Comparison of ENCODE assay signal across 32 cellular contexts in the genomic region with DNA sequence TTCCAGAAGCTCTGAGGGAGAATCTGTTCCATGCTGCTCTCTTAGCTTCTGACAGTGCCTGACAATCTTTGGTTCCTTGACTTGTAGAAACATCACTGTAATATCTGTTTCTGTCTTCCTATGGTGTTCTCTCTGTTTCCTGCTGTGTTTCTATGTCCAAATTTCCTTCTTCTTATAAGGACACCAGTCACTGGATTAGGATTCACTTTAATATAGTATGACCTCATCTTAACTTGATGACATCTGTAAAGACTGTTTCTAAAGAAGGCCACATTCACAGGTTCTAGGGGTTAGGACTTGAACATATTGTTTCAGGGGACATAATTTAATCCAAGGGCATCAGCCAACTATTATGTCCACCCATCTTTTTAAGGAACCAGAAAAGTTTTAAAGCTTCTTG.
"Had no signal": no experiment of that assay in that cellular context is flagged by ENCODE, and none has a peak within 500 bp of the region (broad histone marks: within the 10 kb centered on the region; RNA-seq: fewer than 3 reads in every experiment).

No MANE protein-coding gene starts in this region.

- H3K4me3 ChIP-seq: adrenal gland, body of pancreas, esophagus muscularis mucosa, gastroesophageal sphincter, heart right ventricle had no signal

- H3K36me3 ChIP-seq: adrenal gland, esophagus muscularis mucosa, gastroesophageal sphincter, heart right ventricle had no signal

- ATAC-seq: activated CD4-positive, alpha-beta T cell treated with anti-CD3 and anti-CD28 coated beads for 36 hours; activated CD8-positive, alpha-beta memory T cell treated with anti-CD3 and anti-CD28 coated beads, Interleukin-2, amount 10 ng/mL, durations not matched to agents 7 days and 5 days; activated CD8-positive, alpha-beta T cell treated with anti-CD3 and anti-CD28 coated beads, Interleukin-2, amount 10 ng/mL, durations not matched to agents 7 days and 5 days; activated naive CD8-positive, alpha-beta T cell treated with anti-CD3 and anti-CD28 coated beads, Interleukin-2, amount 50 U/mL, for 24 hours; body of pancreas; effector memory CD8-positive, alpha-beta T cell; gastroesophageal sphincter; heart right ventricle; T-helper 17 cell had no signal

- FAIRE-seq: colon had no signal

- H3K27me3 ChIP-seq: adrenal gland, body of pancreas, esophagus muscularis mucosa, gastroesophageal sphincter, heart right ventricle had no signal

- H3K9me3 ChIP-seq: adrenal gland, body of pancreas, esophagus muscularis mucosa, gastroesophageal sphincter had no signal

- H3K27ac ChIP-seq: adrenal gland, body of pancreas, esophagus muscularis mucosa, gastroesophageal sphincter, heart right ventricle had no signal

- DNase-seq: activated CD4-positive, alpha-beta memory T cell treated with anti-CD3 and anti-CD28 coated beads for 36 hours; activated CD4-positive, alpha-beta T cell treated with anti-CD3 and anti-CD28 coated beads for 36 hours; activated CD4-positive, alpha-beta T cell treated with anti-CD3 and anti-CD28 coated beads, Interleukin-2, amount 10 ng/mL, durations not matched to agents 24 days and 14 days; activated CD4-positive, CD25-positive, alpha-beta regulatory T cell; activated CD4-positive, CD25-positive, alpha-beta regulatory T cell treated with anti-CD3 and anti-CD28 coated beads, Interleukin-2, amount 50 U/mL, for 72 hours; activated CD8-positive, alpha-beta memory T cell treated with anti-CD3 and anti-CD28 coated beads, Interleukin-2, amount 10 ng/mL, durations not matched to agents 7 days and 5 days; activated CD8-positive, alpha-beta memory T cell treated with anti-CD3 and anti-CD28 coated beads, Interleukin-2, amount 50 U/mL, for 4 hours; activated CD8-positive, alpha-beta T cell treated with anti-CD3 and anti-CD28 coated beads, Interleukin-2, amount 10 ng/mL, durations not matched to agents 7 days and 5 days; activated effector memory CD4-positive, alpha-beta T cell treated with anti-CD3 and anti-CD28 coated beads, Interleukin-2, amount 50 U/mL, for 16 hours; activated naive CD4-positive, alpha-beta T cell; activated naive CD8-positive, alpha-beta T cell treated with anti-CD3 and anti-CD28 coated beads for 36 hours; activated naive CD8-positive, alpha-beta T cell treated with anti-CD3 and anti-CD28 coated beads, Interleukin-2, amount 50 U/mL, for 24 hours; activated T-cell treated with anti-CD3 and anti-CD28 coated beads, Interleukin-2, amount 50 U/mL, for 1 hour; activated T-cell treated with anti-CD3 and anti-CD28 coated beads, Interleukin-2, amount 50 U/mL, for 48 hours; adrenal gland; amygdala; aorta; caudate nucleus; cortex of kidney; dermis blood vessel endothelial cell; effector CD4-positive, alpha-beta T cell; effector memory CD8-positive, alpha-beta T cell; erythroblast; foreskin melanocyte; heart right ventricle; T-helper 1 cell; T-helper 17 cell; T1000 had no signal
